ENCODE assay signal across 15 cellular contexts in the genomic region with DNA sequence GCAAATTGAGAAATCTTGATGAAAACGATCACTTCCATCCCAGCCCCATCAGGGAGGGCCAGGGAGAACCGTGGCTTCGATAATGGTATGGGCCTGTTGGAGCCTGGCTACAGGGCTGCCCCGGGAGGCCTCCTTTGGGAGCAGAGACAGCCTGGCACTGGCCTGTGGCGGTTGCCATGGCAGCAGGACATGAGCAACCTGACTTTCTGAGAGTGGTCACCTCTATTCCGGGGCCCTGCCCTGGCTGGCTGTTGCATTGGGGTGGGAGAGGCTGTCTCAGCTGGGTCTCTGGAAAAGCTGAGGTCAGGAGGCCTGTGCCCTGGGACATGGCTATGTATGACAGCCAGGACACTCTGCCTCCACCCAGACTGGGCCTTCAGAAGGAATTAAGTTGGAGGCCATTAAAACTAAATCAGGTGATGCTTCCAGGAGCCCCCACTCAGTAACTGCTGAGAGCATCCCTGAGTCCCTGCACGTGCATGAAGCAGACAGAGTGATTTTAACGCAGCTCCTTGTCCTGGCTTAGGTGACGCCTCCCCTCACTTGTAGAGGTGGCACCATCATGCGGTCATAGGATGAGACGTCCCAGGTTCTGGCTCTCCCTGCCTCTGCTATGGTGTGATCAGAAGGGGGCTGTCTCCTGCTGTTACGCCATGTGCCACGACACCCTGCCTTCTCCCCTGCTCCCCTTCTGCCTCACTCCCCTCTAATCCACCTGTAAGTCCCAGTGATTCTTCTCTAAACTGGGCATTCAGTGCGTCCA.
"Had no signal": no experiment of that assay in that cellular context is flagged by ENCODE, and none has a peak within 500 bp of the region (broad histone marks: within the 10 kb centered on the region; RNA-seq: fewer than 3 reads in every experiment).

No MANE protein-coding gene starts in this region.

- H3K27ac ChIP-seq: breast epithelium, dorsolateral prefrontal cortex, tibial artery had no signal

- FAIRE-seq: endometrium had no signal

- H3K4me1 ChIP-seq: breast epithelium, tibial artery had no signal

- H3K9me3 ChIP-seq: breast epithelium, tibial artery had no signal

- ATAC-seq: esophagus mucosa, left cardiac atrium, natural killer cell had no signal

- H3K36me3 ChIP-seq: breast epithelium, tibial artery had no signal

- H3K27me3 ChIP-seq: breast epithelium, dorsolateral prefrontal cortex, tibial artery had no signal

- H3K4me3 ChIP-seq: breast epithelium, dorsolateral prefrontal cortex, tibial artery had no signal

- DNase-seq: activated CD4-positive, alpha-beta T cell treated with anti-CD3 and anti-CD28 coated beads for 1 hour; activated CD4-positive, alpha-beta T cell treated with anti-CD3 and anti-CD28 coated beads, Interleukin-2, amount 50 U/mL, for 48 hours; activated gamma-delta T cell treated with Interleukin-2 at 50 U/mL for 16 hours; activated naive CD8-positive, alpha-beta T cell treated with anti-CD3 and anti-CD28 coated beads for 36 hours; activated T-cell treated with anti-CD3 and anti-CD28 coated beads, Interleukin-2, amount 50 U/mL, for 48 hours; dorsolateral prefrontal cortex; left cardiac atrium; mammary epithelial cell; natural killer cell; stimulated activated CD4-positive, alpha-beta T cell treated with anti-CD3 and anti-CD28 coated beads, Interleukin-4, amount 100 ng/mL, for 1 hour; SW 1271; tibial artery had no signal
